In the genomic region with DNA sequence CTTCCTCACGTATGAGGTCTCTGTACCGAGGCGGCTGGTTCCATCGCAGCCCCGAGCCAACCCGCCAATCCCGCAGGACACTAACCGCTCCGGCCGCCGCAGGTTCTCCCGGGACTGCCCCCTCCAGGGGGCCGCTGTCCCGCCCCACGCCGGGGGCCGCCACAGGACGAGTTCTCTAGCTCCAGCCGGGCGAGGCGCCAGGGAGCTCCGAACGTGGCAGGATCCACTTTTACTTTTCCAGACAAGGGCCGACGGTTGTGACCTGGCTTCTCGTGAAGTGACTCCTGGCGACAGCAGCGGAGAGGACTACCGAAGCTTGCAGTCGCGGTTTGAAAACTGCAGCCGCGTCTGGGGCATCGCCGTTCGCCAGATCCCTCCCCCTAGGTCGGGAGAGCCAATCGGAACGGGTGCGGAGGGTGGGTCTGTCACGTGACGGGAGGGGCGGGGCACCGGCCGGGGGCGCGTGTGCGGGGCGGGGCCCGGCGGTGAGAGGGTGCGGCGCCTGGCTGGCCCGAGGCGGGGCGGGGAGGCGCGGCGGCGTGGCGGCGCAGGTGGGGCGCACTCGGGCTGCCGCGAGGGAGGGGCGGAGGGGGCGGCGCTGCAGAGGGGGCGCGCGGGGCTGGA, we compare ENCODE assay signal across 1 cellular context.
TF ChIP-seq lines count a peak whose summit lies in the region.

A gene (minus strand): TSS at position 331 of the 624 bp plus-strand sequence. CDS start 8,195 bp downstream, outside the sequence.

TF ChIP-seq in GM12878, 131 proteins besides CTCF, POLR2A, EP300 and RAD21 (continued from another document and continues in another):
- TF ChIP-seq, protein P1, sequence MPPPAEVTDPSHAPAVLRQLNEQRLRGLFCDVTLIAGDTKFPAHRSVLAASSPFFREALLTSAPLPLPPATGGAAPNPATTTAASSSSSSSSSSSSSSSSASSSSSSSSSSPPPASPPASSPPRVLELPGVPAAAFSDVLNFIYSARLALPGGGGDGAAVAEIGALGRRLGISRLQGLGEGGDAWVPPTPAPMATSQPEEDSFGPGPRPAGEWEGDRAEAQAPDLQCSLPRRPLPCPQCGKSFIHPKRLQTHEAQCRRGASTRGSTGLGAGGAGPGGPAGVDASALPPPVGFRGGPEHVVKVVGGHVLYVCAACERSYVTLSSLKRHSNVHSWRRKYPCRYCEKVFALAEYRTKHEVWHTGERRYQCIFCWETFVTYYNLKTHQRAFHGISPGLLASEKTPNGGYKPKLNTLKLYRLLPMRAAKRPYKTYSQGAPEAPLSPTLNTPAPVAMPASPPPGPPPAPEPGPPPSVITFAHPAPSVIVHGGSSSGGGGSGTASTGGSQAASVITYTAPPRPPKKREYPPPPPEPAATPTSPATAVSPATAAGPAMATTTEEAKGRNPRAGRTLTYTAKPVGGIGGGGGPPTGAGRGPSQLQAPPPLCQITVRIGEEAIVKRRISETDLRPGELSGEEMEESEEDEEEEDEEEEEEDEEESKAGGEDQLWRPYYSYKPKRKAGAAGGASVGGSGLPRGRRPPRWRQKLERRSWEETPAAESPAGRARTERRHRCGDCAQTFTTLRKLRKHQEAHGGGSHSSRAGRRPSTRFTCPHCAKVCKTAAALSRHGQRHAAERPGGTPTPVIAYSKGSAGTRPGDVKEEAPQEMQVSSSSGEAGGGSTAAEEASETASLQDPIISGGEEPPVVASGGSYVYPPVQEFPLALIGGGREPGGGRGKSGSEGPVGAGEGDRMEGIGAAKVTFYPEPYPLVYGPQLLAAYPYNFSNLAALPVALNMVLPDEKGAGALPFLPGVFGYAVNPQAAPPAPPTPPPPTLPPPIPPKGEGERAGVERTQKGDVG (CRISPR knock-in tag; IDR thresholded peaks at IDR 0.05): no peak
- TF ChIP-seq ESRRA (IDR thresholded peaks at IDR 0.05; ENCODE audit: low read length): 0 out of 2 replicates have a peak, but pooled peaks have one; percentile 45
- TF ChIP-seq NR2F1 (conservative IDR thresholded peaks at IDR 0.05): no peak
- peak; percentile 41 to 44; a peak in 3 of 4 replicates for TF ChIP-seq IKZF2 (IDR thresholded peaks at IDR 0.05)
- peak; percentile 87 for TF ChIP-seq SMAD1 (IDR thresholded peaks at IDR 0.05; ENCODE audit: low read depth, partially characterized antibody)
- peak; percentile 93 for TF ChIP-seq POU2F2 (IDR thresholded peaks at IDR 0.05; ENCODE audit: borderline replicate concordance, low read depth, low read length)
- TF ChIP-seq, protein P2, sequence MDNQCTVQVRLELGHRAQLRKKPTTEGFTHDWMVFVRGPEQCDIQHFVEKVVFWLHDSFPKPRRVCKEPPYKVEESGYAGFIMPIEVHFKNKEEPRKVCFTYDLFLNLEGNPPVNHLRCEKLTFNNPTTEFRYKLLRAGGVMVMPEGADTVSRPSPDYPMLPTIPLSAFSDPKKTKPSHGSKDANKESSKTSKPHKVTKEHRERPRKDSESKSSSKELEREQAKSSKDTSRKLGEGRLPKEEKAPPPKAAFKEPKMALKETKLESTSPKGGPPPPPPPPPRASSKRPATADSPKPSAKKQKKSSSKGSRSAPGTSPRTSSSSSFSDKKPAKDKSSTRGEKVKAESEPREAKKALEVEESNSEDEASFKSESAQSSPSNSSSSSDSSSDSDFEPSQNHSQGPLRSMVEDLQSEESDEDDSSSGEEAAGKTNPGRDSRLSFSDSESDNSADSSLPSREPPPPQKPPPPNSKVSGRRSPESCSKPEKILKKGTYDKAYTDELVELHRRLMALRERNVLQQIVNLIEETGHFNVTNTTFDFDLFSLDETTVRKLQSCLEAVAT (IDR thresholded peaks at IDR 0.05): peak; percentile 97
- TF ChIP-seq NFIC (IDR thresholded peaks at IDR 0.05; ENCODE audit: low read depth, low read length): no peak
- TF ChIP-seq RAD51 (IDR thresholded peaks at IDR 0.05): peak; percentile 94
- TF ChIP-seq RELA (IDR thresholded peaks at IDR 0.05; ENCODE audit: borderline replicate concordance, partially characterized antibody): peak; percentile 54
- 0 out of 2 replicates have a peak, but pooled peaks have one; percentile 68 for TF ChIP-seq CHD1 (IDR thresholded peaks at IDR 0.05; ENCODE audit: low read depth, low read length)
- no peak; the same call in 1 of the 2 replicates for TF ChIP-seq LARP7 (IDR thresholded peaks at IDR 0.05)
- TF ChIP-seq EZH2 (IDR thresholded peaks at IDR 0.05; ENCODE audit: borderline replicate concordance, control insufficient read depth, low read depth, low read length): no peak
- no peak for TF ChIP-seq KAT2A (conservative IDR thresholded peaks at IDR 0.05; ENCODE audit: control insufficient read depth, low read depth, low read length)
- TF ChIP-seq YBX1 (IDR thresholded peaks at IDR 0.05): no peak
- peak; percentile 71 for TF ChIP-seq ZBED1 (IDR thresholded peaks at IDR 0.05; ENCODE audit: borderline replicate concordance)
- no peak for TF ChIP-seq TARDBP (IDR thresholded peaks at IDR 0.05; ENCODE audit: borderline replicate concordance)
- TF ChIP-seq PML (IDR thresholded peaks at IDR 0.05; ENCODE audit: low read length): peak; percentile 98
- TF ChIP-seq CHD2 (IDR thresholded peaks at IDR 0.05; ENCODE audit: borderline replicate concordance, low read depth, low read length): peak; percentile 66; the same call in 1 of the 2 replicates
- peak; percentile 81; the same call in 1 of the 2 replicates for TF ChIP-seq WRNIP1 (IDR thresholded peaks at IDR 0.05; ENCODE audit: borderline replicate concordance, low read depth, low read length)
- TF ChIP-seq, protein P3, sequence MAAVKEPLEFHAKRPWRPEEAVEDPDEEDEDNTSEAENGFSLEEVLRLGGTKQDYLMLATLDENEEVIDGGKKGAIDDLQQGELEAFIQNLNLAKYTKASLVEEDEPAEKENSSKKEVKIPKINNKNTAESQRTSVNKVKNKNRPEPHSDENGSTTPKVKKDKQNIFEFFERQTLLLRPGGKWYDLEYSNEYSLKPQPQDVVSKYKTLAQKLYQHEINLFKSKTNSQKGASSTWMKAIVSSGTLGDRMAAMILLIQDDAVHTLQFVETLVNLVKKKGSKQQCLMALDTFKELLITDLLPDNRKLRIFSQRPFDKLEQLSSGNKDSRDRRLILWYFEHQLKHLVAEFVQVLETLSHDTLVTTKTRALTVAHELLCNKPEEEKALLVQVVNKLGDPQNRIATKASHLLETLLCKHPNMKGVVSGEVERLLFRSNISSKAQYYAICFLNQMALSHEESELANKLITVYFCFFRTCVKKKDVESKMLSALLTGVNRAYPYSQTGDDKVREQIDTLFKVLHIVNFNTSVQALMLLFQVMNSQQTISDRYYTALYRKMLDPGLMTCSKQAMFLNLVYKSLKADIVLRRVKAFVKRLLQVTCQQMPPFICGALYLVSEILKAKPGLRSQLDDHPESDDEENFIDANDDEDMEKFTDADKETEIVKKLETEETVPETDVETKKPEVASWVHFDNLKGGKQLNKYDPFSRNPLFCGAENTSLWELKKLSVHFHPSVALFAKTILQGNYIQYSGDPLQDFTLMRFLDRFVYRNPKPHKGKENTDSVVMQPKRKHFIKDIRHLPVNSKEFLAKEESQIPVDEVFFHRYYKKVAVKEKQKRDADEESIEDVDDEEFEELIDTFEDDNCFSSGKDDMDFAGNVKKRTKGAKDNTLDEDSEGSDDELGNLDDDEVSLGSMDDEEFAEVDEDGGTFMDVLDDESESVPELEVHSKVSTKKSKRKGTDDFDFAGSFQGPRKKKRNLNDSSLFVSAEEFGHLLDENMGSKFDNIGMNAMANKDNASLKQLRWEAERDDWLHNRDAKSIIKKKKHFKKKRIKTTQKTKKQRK (IDR thresholded peaks at IDR 0.05; ENCODE audit: low read depth, low read length): no peak
- 0 out of 2 replicates have a peak, but pooled peaks have one; percentile 6 for TF ChIP-seq DPF2 (IDR thresholded peaks at IDR 0.05)
- TF ChIP-seq TBL1XR1 (IDR thresholded peaks at IDR 0.05; ENCODE audit: low read depth, low read length): no peak
- peak; percentile 55 for TF ChIP-seq SP1 (IDR thresholded peaks at IDR 0.05; ENCODE audit: low read depth, low read length)
- peak; percentile 49 for TF ChIP-seq HCFC1 (IDR thresholded peaks at IDR 0.05; ENCODE audit: low read length)
- no peak for TF ChIP-seq ZZZ3 (IDR thresholded peaks at IDR 0.05; ENCODE audit: control insufficient read depth, insufficient read length, low read depth)
- TF ChIP-seq, protein P4, sequence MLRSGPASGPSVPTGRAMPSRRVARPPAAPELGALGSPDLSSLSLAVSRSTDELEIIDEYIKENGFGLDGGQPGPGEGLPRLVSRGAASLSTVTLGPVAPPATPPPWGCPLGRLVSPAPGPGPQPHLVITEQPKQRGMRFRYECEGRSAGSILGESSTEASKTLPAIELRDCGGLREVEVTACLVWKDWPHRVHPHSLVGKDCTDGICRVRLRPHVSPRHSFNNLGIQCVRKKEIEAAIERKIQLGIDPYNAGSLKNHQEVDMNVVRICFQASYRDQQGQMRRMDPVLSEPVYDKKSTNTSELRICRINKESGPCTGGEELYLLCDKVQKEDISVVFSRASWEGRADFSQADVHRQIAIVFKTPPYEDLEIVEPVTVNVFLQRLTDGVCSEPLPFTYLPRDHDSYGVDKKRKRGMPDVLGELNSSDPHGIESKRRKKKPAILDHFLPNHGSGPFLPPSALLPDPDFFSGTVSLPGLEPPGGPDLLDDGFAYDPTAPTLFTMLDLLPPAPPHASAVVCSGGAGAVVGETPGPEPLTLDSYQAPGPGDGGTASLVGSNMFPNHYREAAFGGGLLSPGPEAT (IDR thresholded peaks at IDR 0.05; ENCODE audit: low read depth): peak; percentile 52; the same call in 1 of the 2 replicates
- TF ChIP-seq, protein P5, sequence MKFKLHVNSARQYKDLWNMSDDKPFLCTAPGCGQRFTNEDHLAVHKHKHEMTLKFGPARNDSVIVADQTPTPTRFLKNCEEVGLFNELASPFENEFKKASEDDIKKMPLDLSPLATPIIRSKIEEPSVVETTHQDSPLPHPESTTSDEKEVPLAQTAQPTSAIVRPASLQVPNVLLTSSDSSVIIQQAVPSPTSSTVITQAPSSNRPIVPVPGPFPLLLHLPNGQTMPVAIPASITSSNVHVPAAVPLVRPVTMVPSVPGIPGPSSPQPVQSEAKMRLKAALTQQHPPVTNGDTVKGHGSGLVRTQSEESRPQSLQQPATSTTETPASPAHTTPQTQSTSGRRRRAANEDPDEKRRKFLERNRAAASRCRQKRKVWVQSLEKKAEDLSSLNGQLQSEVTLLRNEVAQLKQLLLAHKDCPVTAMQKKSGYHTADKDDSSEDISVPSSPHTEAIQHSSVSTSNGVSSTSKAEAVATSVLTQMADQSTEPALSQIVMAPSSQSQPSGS (IDR thresholded peaks at IDR 0.05; ENCODE audit: low read length): no peak
- TF ChIP-seq, protein P6, sequence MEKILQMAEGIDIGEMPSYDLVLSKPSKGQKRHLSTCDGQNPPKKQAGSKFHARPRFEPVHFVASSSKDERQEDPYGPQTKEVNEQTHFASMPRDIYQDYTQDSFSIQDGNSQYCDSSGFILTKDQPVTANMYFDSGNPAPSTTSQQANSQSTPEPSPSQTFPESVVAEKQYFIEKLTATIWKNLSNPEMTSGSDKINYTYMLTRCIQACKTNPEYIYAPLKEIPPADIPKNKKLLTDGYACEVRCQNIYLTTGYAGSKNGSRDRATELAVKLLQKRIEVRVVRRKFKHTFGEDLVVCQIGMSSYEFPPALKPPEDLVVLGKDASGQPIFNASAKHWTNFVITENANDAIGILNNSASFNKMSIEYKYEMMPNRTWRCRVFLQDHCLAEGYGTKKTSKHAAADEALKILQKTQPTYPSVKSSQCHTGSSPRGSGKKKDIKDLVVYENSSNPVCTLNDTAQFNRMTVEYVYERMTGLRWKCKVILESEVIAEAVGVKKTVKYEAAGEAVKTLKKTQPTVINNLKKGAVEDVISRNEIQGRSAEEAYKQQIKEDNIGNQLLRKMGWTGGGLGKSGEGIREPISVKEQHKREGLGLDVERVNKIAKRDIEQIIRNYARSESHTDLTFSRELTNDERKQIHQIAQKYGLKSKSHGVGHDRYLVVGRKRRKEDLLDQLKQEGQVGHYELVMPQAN (conservative IDR thresholded peaks at IDR 0.05): peak; percentile 56
- TF ChIP-seq SIN3A (IDR thresholded peaks at IDR 0.05; ENCODE audit: low read depth, low read length): peak; percentile 75; the same call in 1 of the 2 replicates
- TF ChIP-seq JUND (IDR thresholded peaks at IDR 0.05; ENCODE audit: low read depth, low read length): 0 out of 2 replicates have a peak, but pooled peaks have one; percentile 30
- TF ChIP-seq RCOR1 (conservative IDR thresholded peaks at IDR 0.05; ENCODE audit: low read depth, low read length): no peak
- TF ChIP-seq, protein P7, sequence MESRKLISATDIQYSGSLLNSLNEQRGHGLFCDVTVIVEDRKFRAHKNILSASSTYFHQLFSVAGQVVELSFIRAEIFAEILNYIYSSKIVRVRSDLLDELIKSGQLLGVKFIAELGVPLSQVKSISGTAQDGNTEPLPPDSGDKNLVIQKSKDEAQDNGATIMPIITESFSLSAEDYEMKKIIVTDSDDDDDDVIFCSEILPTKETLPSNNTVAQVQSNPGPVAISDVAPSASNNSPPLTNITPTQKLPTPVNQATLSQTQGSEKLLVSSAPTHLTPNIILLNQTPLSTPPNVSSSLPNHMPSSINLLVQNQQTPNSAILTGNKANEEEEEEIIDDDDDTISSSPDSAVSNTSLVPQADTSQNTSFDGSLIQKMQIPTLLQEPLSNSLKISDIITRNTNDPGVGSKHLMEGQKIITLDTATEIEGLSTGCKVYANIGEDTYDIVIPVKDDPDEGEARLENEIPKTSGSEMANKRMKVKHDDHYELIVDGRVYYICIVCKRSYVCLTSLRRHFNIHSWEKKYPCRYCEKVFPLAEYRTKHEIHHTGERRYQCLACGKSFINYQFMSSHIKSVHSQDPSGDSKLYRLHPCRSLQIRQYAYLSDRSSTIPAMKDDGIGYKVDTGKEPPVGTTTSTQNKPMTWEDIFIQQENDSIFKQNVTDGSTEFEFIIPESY (IDR thresholded peaks at IDR 0.05): no peak
- TF ChIP-seq, protein P8, sequence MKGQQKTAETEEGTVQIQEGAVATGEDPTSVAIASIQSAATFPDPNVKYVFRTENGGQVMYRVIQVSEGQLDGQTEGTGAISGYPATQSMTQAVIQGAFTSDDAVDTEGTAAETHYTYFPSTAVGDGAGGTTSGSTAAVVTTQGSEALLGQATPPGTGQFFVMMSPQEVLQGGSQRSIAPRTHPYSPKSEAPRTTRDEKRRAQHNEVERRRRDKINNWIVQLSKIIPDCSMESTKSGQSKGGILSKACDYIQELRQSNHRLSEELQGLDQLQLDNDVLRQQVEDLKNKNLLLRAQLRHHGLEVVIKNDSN (IDR thresholded peaks at IDR 0.05; ENCODE audit: borderline replicate concordance, extremely low read length, insufficient read depth, low read depth, low read length): peak; percentile 93
- TF ChIP-seq RB1 (IDR thresholded peaks at IDR 0.05; ENCODE audit: borderline replicate concordance): peak; percentile 54; the same call in 1 of the 2 replicates
